Comparison of ENCODE assay signal across 17 cellular contexts in genomic region chr16:77434022-77434364, GRCh38. TPM values are rescaled to one million over a fixed set of nuclear protein-coding genes. Genes with fewer than 3 reads are reported as not detected.
A peak's percentile ranks its signal among the peaks of the same experiment; 100 is the strongest.
DNase-seq lines count a peak whose midpoint lies in the region; ATAC-seq and TF ChIP-seq lines count a peak whose summit lies in the region.
"Had no signal": no experiment of that assay in that cellular context is flagged by ENCODE, and none has a peak within 500 bp of the region (broad histone marks: within the 10 kb centered on the region; RNA-seq: fewer than 3 reads in every experiment).

No MANE protein-coding gene starts in this region.

- no peak overlapping the region for H3K27ac ChIP-seq in endodermal cell (ENCODE audit: low read depth, low read length)
- no peak overlapping the region for H3K27ac ChIP-seq in mesodermal cell (ENCODE audit: low read depth, low read length, severe bottlenecking)
- H3K27ac ChIP-seq: tibial nerve had no signal

- ATAC-seq in HG03442 (IDR thresholded peaks at IDR 0.05; ENCODE audit: unreplicated experiment): no peak
- ATAC-seq: natural killer cell had no signal

- H3K4me1 ChIP-seq in endodermal cell (ENCODE audit: control insufficient read depth, insufficient read depth, low read length) (peaks cover 3% of the 10 kb centered on the region), mesodermal cell (ENCODE audit: control insufficient read depth, insufficient read depth, low read length, poor library complexity, severe bottlenecking) (peaks cover 11% of the 10 kb centered on the region)

- peaks cover 56% of the 10 kb centered on the region for H3K4me1 Mint-ChIP-seq in endodermal cell
- peaks cover 22% of the 10 kb centered on the region for H3K4me1 Mint-ChIP-seq in type B pancreatic cell (ENCODE audit: unreplicated experiment)
- H3K4me1 Mint-ChIP-seq in osteocyte (ENCODE audit: unreplicated experiment): no peaks in the 10 kb centered on the region
- H3K4me1 Mint-ChIP-seq: natural killer cell had no signal

- H3K27ac Mint-ChIP-seq in endodermal cell (no peak overlapping the region), type B pancreatic cell (no peak overlapping the region), osteocyte (ENCODE audit: unreplicated experiment) (no peak overlapping the region)
- H3K27ac Mint-ChIP-seq: natural killer cell had no signal

- peak; percentile 34 for DNase-seq in NCI-H345 (lab: John Stamatoyannopoulos, UW)
- DNase-seq in NCI-H345 treated with DMSO at 0.1 percent for 48 hours (lab: John Stamatoyannopoulos, UW; ENCODE audit: unreplicated experiment): no peak
- DNase-seq in endodermal cell: no peak
- DNase-seq in type B pancreatic cell (ENCODE audit: extremely low spot score, unreplicated experiment): no peak
- no peak for DNase-seq in osteocyte (ENCODE audit: extremely low spot score, unreplicated experiment)
- no peak for DNase-seq in GM19238 (ENCODE audit: insufficient read length, low spot score)
- DNase-seq: activated CD4-positive, alpha-beta T cell treated with anti-CD3 and anti-CD28 coated beads, Interleukin-2, amount 50 U/mL, for 48 hours; activated naive CD4-positive, alpha-beta T cell treated with Interleukin-2 at 50 U/mL for 16 hours; MM.1S; natural killer cell; NCI-H187 treated with DMSO at 0.1 percent for 48 hours; NCI-H524 treated with DMSO at 0.1 percent for 48 hours; SIG-M5 had no signal

- H3K27me3 ChIP-seq in endodermal cell (ENCODE audit: control insufficient read depth, insufficient read depth, low read length, poor library complexity, severe bottlenecking): peaks cover 23% of the 10 kb centered on the region

- H3K36me3 Mint-ChIP-seq in endodermal cell (ENCODE audit: low read depth) (peaks cover 17% of the 10 kb centered on the region), type B pancreatic cell (peaks cover 3% of the 10 kb centered on the region), osteocyte (ENCODE audit: unreplicated experiment) (no peaks in the 10 kb centered on the region)

- H3K27me3 Mint-ChIP-seq in endodermal cell (ENCODE audit: insufficient read depth): peaks cover 37% of the 10 kb centered on the region
- H3K27me3 Mint-ChIP-seq in type B pancreatic cell: peaks cover 77% of the 10 kb centered on the region
- peaks cover 49% of the 10 kb centered on the region for H3K27me3 Mint-ChIP-seq in osteocyte (ENCODE audit: unreplicated experiment)

- peak overlapping the region; percentile 77 for H3K4me3 ChIP-seq in endodermal cell (ENCODE audit: low read length)
- peak overlapping the region; percentile 48 for H3K4me3 ChIP-seq in mesodermal cell (ENCODE audit: extremely low read depth, insufficient read depth, low read length, poor library complexity, severe bottlenecking)

- whole genome bisulfite sequencing in endodermal cell (ENCODE audit: insufficient coverage in 1 of 2, insufficient read length in 1 of 2), 2 experiments: 22% methylated on average over 1 of the region's 5 CpGs; no CpG with 5 or more reads in 1 of the 2 experiments
- no CpG with 5 or more reads among the region's 5 CpGs for WGBS in mesodermal cell (ENCODE audit: insufficient coverage in 2 of 2), 2 experiments

- H3K9ac ChIP-seq in endodermal cell (ENCODE audit: extremely low read depth, low read length, poor library complexity, severe bottlenecking): peak overlapping the region; percentile 3

- H3K36me3 ChIP-seq in endodermal cell (ENCODE audit: control insufficient read depth, insufficient read depth, low read length) (peaks cover 21% of the 10 kb centered on the region), mesodermal cell (ENCODE audit: control insufficient read depth, insufficient read depth, low read length) (peaks cover 3% of the 10 kb centered on the region)
- H3K36me3 ChIP-seq: tibial nerve had no signal

- H3K9me3 Mint-ChIP-seq in endodermal cell (no peaks in the 10 kb centered on the region), type B pancreatic cell (no peaks in the 10 kb centered on the region), osteocyte (ENCODE audit: unreplicated experiment) (no peaks in the 10 kb centered on the region)
- H3K9me3 Mint-ChIP-seq: natural killer cell had no signal

- H3K9me3 ChIP-seq in endodermal cell (ENCODE audit: control insufficient read depth, low read length) (peaks cover 3% of the 10 kb centered on the region), mesodermal cell (ENCODE audit: control insufficient read depth, low read length) (no peaks in the 10 kb centered on the region)
- H3K9me3 ChIP-seq: tibial nerve had no signal

- TF ChIP-seq CTCF in endodermal cell (conservative IDR thresholded peaks at IDR 0.05) (no peak), type B pancreatic cell (conservative IDR thresholded peaks at IDR 0.05) (no peak), osteocyte (IDR thresholded peaks at IDR 0.05) (no peak)

- H3K4me3 Mint-ChIP-seq in endodermal cell (peak overlapping the region; percentile 63), type B pancreatic cell (peak overlapping the region; percentile 88), osteocyte (ENCODE audit: unreplicated experiment) (no peak overlapping the region)
- H3K4me3 Mint-ChIP-seq: natural killer cell had no signal

RNA-seq across cellular contexts. Expression of gene ADAMTS18, which starts 0.8 kb away (rescaled TPM):
- total RNA-seq in endodermal cell: 10 to 100 TPM in 1 of 2 donors, 1 to 10 TPM in 1; 7.9 to 12.4 TPM
- 3.4 TPM for polyA plus RNA-seq in endodermal cell (2013, experiment 1 of 2)
- 1.8 TPM for polyA plus RNA-seq in endodermal cell (2013, experiment 2 of 2)
- 4.9 TPM for polyA plus RNA-seq in mesodermal cell (2013, experiment 1 of 2)
- 10.0 TPM for polyA plus RNA-seq in mesodermal cell (2013, experiment 2 of 2)
- 5.5 and 7.9 TPM in 2 replicates for total RNA-seq in type B pancreatic cell (ENCODE audit: low replicate concordance)
- total RNA-seq in osteocyte: not detected in 2 replicates
- total RNA-seq: natural killer cell; T-helper 1 cell treated with Interleukin-12 subunit alpha and Interleukin-12 subunit beta and Interleukin-4 antibody, amounts not matched to agents 30 ng/mL and 1 ng/mL, for 36 hours had no signal
